2 cellular contexts compared by ENCODE assay signal in genomic region chr7:111728635-111728995, GRCh38.
TF ChIP-seq lines count a peak whose summit lies in the region.

No MANE protein-coding gene starts in this region.

TF ChIP-seq in IMR-90, 13 proteins besides CTCF, POLR2A, EP300 and RAD21:
- TF ChIP-seq NFE2L2 (IDR thresholded peaks at IDR 0.05; ENCODE audit: low read depth, low read length) (no peak), USF2 (IDR thresholded peaks at IDR 0.05; ENCODE audit: low read depth, low read length) (no peak), MXI1 (IDR thresholded peaks at IDR 0.05; ENCODE audit: borderline replicate concordance, low read depth, low read length) (no peak)

TF ChIP-seq in HepG2, 621 proteins besides CTCF, POLR2A, EP300 and RAD21:
- TF ChIP-seq HOXD1 (CRISPR knock-in tag; IDR thresholded peaks at IDR 0.05): no peak
- TF ChIP-seq ZNF414 (CRISPR knock-in tag; IDR thresholded peaks at IDR 0.05): no peak
- TF ChIP-seq FOXK1 (CRISPR knock-in tag; IDR thresholded peaks at IDR 0.05; ENCODE audit: borderline replicate concordance, low read depth): no peak
- no peak for TF ChIP-seq ZNF224 (CRISPR knock-in tag; IDR thresholded peaks at IDR 0.05)
- no peak for TF ChIP-seq ASH2L (IDR thresholded peaks at IDR 0.05; ENCODE audit: insufficient read length, low read depth, low read length)
- TF ChIP-seq ZHX1 (CRISPR knock-in tag; IDR thresholded peaks at IDR 0.05; ENCODE audit: low read depth): no peak
- no peak for TF ChIP-seq ZNF230 (CRISPR knock-in tag; IDR thresholded peaks at IDR 0.05)
- no peak for TF ChIP-seq ZNF687 (CRISPR knock-in tag; IDR thresholded peaks at IDR 0.05)
- no peak for TF ChIP-seq RXRB (CRISPR knock-in tag; IDR thresholded peaks at IDR 0.05; ENCODE audit: borderline replicate concordance)
- no peak for TF ChIP-seq ZNF570 (CRISPR knock-in tag; IDR thresholded peaks at IDR 0.05; ENCODE audit: borderline replicate concordance)
- TF ChIP-seq TFAP4 (IDR thresholded peaks at IDR 0.05; ENCODE audit: borderline replicate concordance, low read depth): no peak
- no peak for TF ChIP-seq MEIS1 (CRISPR knock-in tag; IDR thresholded peaks at IDR 0.05; ENCODE audit: borderline replicate concordance)
- TF ChIP-seq ZBTB44 (CRISPR knock-in tag; IDR thresholded peaks at IDR 0.05): no peak
- TF ChIP-seq RBM22 (optimal IDR thresholded peaks at IDR 0.05; ENCODE audit: low read length): no peak
- no peak for TF ChIP-seq ZNF670 (CRISPR knock-in tag; IDR thresholded peaks at IDR 0.05; ENCODE audit: borderline replicate concordance)
- no peak for TF ChIP-seq DMAP1 (CRISPR knock-in tag; IDR thresholded peaks at IDR 0.05)
- no peak for TF ChIP-seq ZNF644 (CRISPR knock-in tag; IDR thresholded peaks at IDR 0.05; ENCODE audit: low read depth)
